In genomic region chr1:10626781-10627410, GRCh38 we compare ENCODE assay signal across 16 cellular contexts.
DNase-seq lines count a peak whose midpoint lies in the region; ATAC-seq and TF ChIP-seq lines count a peak whose summit lies in the region.
"Had no signal": no experiment of that assay in that cellular context is flagged by ENCODE, and none has a peak within 500 bp of the region (broad histone marks: within the 10 kb centered on the region; RNA-seq: fewer than 3 reads in every experiment).

No MANE protein-coding gene starts in this region.

- H3K27me3 ChIP-seq in left ventricle myocardium inferior (ENCODE audit: low read depth) (no peaks in the 10 kb centered on the region), osteoblast (ENCODE audit: insufficient read depth, low read length) (no peaks in the 10 kb centered on the region), upper lobe of right lung (no peaks in the 10 kb centered on the region), SJCRH30 (no peaks in the 10 kb centered on the region)

- TF ChIP-seq CTCF in left ventricle myocardium inferior (IDR thresholded peaks at IDR 0.05; ENCODE audit: borderline replicate concordance) = no peak
- no peak for TF ChIP-seq CTCF in VCaP (conservative IDR thresholded peaks at IDR 0.05)
- no peak for TF ChIP-seq CTCF in osteoblast (IDR thresholded peaks at IDR 0.05; ENCODE audit: extremely low read depth, low read depth, low read length)
- TF ChIP-seq CTCF in upper lobe of right lung (IDR thresholded peaks at IDR 0.05) = no peak

- no peak for ATAC-seq in upper lobe of right lung
- no peak for ATAC-seq in stimulated activated naive CD8-positive, alpha-beta T cell treated with anti-CD3 and anti-CD28 coated beads, Interleukin-15, Interleukin-2, amounts not matched to agents 100 U/mL and 50 U/mL, for 24 hours
- ATAC-seq: A549 had no signal

- no peak overlapping the region for H3K27ac ChIP-seq in left ventricle myocardium inferior (replicated peaks)
- peak overlapping the region; percentile 80; the same call in 1 of the 2 replicates for H3K27ac ChIP-seq in VCaP
- no peak overlapping the region for H3K27ac ChIP-seq in osteoblast (ENCODE audit: low read depth, low read length)
- H3K27ac ChIP-seq in upper lobe of right lung = no peak overlapping the region
- no peak overlapping the region for H3K27ac ChIP-seq in SJCRH30
- H3K27ac ChIP-seq: A549 had no signal

- no peak overlapping the region for H2AFZ ChIP-seq in osteoblast (ENCODE audit: low read length)

- H3K9me3 ChIP-seq in left ventricle myocardium inferior (replicated peaks) = no peaks in the 10 kb centered on the region
- no peaks in the 10 kb centered on the region for H3K9me3 ChIP-seq in osteoblast (ENCODE audit: low read depth, low read length)
- no peaks in the 10 kb centered on the region for H3K9me3 ChIP-seq in upper lobe of right lung
- H3K9me3 ChIP-seq in SJCRH30 (replicated peaks) = no peaks in the 10 kb centered on the region
- H3K9me3 ChIP-seq: A549, Caco-2 had no signal

- H3K36me3 ChIP-seq in left ventricle myocardium inferior (peaks cover 51% of the 10 kb centered on the region), osteoblast (ENCODE audit: insufficient read depth, low read length) (peaks cover 23% of the 10 kb centered on the region), upper lobe of right lung (peaks cover 18% of the 10 kb centered on the region), SJCRH30 (no peaks in the 10 kb centered on the region)

- intact Hi-C loops in cardiac septum (cut with DNase I) (no loop called here), left ventricle myocardium inferior (cut with micrococcal nuclease) (no loop called here), upper lobe of right lung (cut with DNase I) (no loop called here)

- no peak overlapping the region for H3K4me2 ChIP-seq in osteoblast (ENCODE audit: insufficient read depth, low read length)
- H3K4me2 ChIP-seq: A549 had no signal

- H3K79me2 ChIP-seq in osteoblast (ENCODE audit: insufficient read depth, low read length) = no peaks in the 10 kb centered on the region

- no peaks in the 10 kb centered on the region for H4K20me1 ChIP-seq in osteoblast (ENCODE audit: insufficient read depth, low read length)

- peaks cover 13% of the 10 kb centered on the region for H3K4me1 ChIP-seq in left ventricle myocardium inferior
- H3K4me1 ChIP-seq in osteoblast (ENCODE audit: insufficient read depth, low read length) = no peaks in the 10 kb centered on the region
- no peaks in the 10 kb centered on the region for H3K4me1 ChIP-seq in upper lobe of right lung
- no peaks in the 10 kb centered on the region for H3K4me1 ChIP-seq in SJCRH30
- H3K4me1 ChIP-seq: A549, Caco-2 had no signal

- no peak overlapping the region for H3K4me3 ChIP-seq in left ventricle myocardium inferior
- no peak overlapping the region for H3K4me3 ChIP-seq in osteoblast (ENCODE audit: insufficient read depth, low read length)
- no peak overlapping the region for H3K4me3 ChIP-seq in upper lobe of right lung
- H3K4me3 ChIP-seq in SJCRH30 = no peak overlapping the region
- H3K4me3 ChIP-seq: A549 had no signal

- DNase-seq in cardiac septum (ENCODE audit: low spot score) = peak; percentile 59
- DNase-seq in left ventricle myocardium inferior = no peak
- DNase-seq in osteoblast (ENCODE audit: insufficient read length, low spot score, missing footprints) = peak; percentile 75
- peak; percentile 40 for DNase-seq in upper lobe of right lung
- no peak for DNase-seq in DMS153 treated with DMSO at 0.1 percent for 48 hours (lab: John Stamatoyannopoulos, UW; ENCODE audit: unreplicated experiment)
- DNase-seq in SJCRH30 = no peak
- DNase-seq in stimulated activated naive CD8-positive, alpha-beta T cell treated with anti-CD3 and anti-CD28 coated beads, Interleukin-15, Interleukin-2, amounts not matched to agents 100 U/mL and 50 U/mL, for 24 hours = no peak
- DNase-seq: Caco-2; CD4-positive, CD25-positive, alpha-beta regulatory T cell; DMS153; EL; NCI-H187; NCI-H526 treated with DMSO at 0.1 percent for 48 hours; SHP77 treated with DMSO at 0.1 percent for 48 hours had no signal

Comparison
In these comparisons a context has a peak if more than half of its experiments do, and no peak if none do; other contexts are left out.
1. DNase-seq: peak in cardiac septum (single experiment), osteoblast (single experiment) and upper lobe of right lung (single experiment); none in left ventricle myocardium inferior (single experiment), DMS153 treated with DMSO at 0.1 percent for 48 hours (single experiment), SJCRH30 (0 of 2) and stimulated activated naive CD8-positive, alpha-beta T cell treated with anti-CD3 and anti-CD28 coated beads, Interleukin-15, Interleukin-2, amounts not matched to agents 100 U/mL and 50 U/mL, for 24 hours (single experiment).